33 cellular contexts compared by ENCODE assay signal in genomic region chr22:49284389-49284788, GRCh38.
"Had no signal": no experiment of that assay in that cellular context is flagged by ENCODE, and none has a peak within 500 bp of the region (broad histone marks: within the 10 kb centered on the region; RNA-seq: fewer than 3 reads in every experiment).

No MANE protein-coding gene starts in this region.

- H3K9me3 Mint-ChIP-seq: activated T-helper 1 cell treated with anti-CD3 and anti-CD28 coated beads, Interleukin-12 subunit alpha, Interleukin-12 subunit beta, Interleukin-2, Interleukin-4 antibody, amounts not matched to agents 30 ng/mL and 10 ng/mL and 1 ng/mL, durations not matched to agents 14 hours and 24 hours and 36 hours; T-helper 2 cell treated with Interferon-gamma antibody and Interleukin-4, amounts not matched to agents 5 μg/mL and 100 μg/mL, for 36 hours had no signal

- H3K4me3 Mint-ChIP-seq: activated CD4-positive, alpha-beta T cell treated with anti-CD3 and anti-CD28 coated beads for 36 hours; activated CD4-positive, alpha-beta T cell treated with anti-CD3 and anti-CD28 coated beads, Interleukin-2, amount 10 ng/mL, durations not matched to agents 7 days and 5 days; activated CD8-positive, alpha-beta T cell treated with anti-CD3 and anti-CD28 coated beads, Interleukin-2, amount 10 ng/mL, durations not matched to agents 7 days and 5 days; activated naive CD4-positive, alpha-beta T cell treated with anti-CD3 and anti-CD28 coated beads for 36 hours; activated T-cell treated with anti-CD3 and anti-CD28 coated beads, Interleukin-2, amount 50 U/mL, for 4 hours; activated T-helper 1 cell treated with anti-CD3 and anti-CD28 coated beads, Interleukin-12 subunit alpha, Interleukin-12 subunit beta, Interleukin-2, Interleukin-4 antibody, amounts not matched to agents 30 ng/mL and 10 ng/mL and 1 ng/mL, durations not matched to agents 14 hours and 24 hours and 36 hours; T-helper 1 cell treated with Interleukin-12 subunit alpha and Interleukin-12 subunit beta and Interleukin-4 antibody, amounts not matched to agents 30 μg/mL and 1 μg/mL, for 36 hours; T-helper 2 cell treated with Interferon-gamma antibody and Interleukin-4, amounts not matched to agents 5 μg/mL and 100 μg/mL, for 36 hours; WTC11 had no signal

- FAIRE-seq: astrocyte, TTC549 had no signal

- DNase-seq: activated CD4-positive, alpha-beta T cell treated with anti-CD3 and anti-CD28 coated beads for 36 hours; activated CD4-positive, alpha-beta T cell treated with anti-CD3 and anti-CD28 coated beads, Interleukin-2, amount 10 ng/mL, durations not matched to agents 7 days and 5 days; activated CD4-positive, alpha-beta T cell treated with anti-CD3 and anti-CD28 coated beads, Interleukin-2, amount 50 U/mL, for 48 hours; activated CD8-positive, alpha-beta T cell treated with anti-CD3 and anti-CD28 coated beads, Interleukin-2, amount 10 ng/mL, durations not matched to agents 7 days and 5 days; activated gamma-delta T cell treated with Interleukin-2 at 50 U/mL for 16 hours; activated naive CD4-positive, alpha-beta T cell treated with anti-CD3 and anti-CD28 coated beads for 36 hours; activated T-cell treated with anti-CD3 and anti-CD28 coated beads for 4 hours; activated T-cell treated with anti-CD3 and anti-CD28 coated beads, Interleukin-2, amount 50 U/mL, for 4 hours; adrenal gland; body of pancreas; KG1; MM.1S; MV-4-11; NCI-H1092; NCI-H1436 treated with DMSO at 0.1 percent for 48 hours; NCI-H187 treated with DMSO at 0.1 percent for 48 hours; NCI-H2081; NCI-H226; NCI-H446 treated with DMSO at 0.1 percent for 48 hours; NCI-H524; SHP77 treated with DMSO at 0.1 percent for 48 hours; SK-N-SH had no signal

- H3K4me1 ChIP-seq: adrenal gland, body of pancreas, breast epithelium, SJSA1 had no signal

- H3K36me3 ChIP-seq: adrenal gland, breast epithelium, SJSA1 had no signal

- H3K27ac ChIP-seq: adrenal gland, body of pancreas, breast epithelium, SJSA1 had no signal

- H3K9ac ChIP-seq: SK-N-SH had no signal

- H3K27ac Mint-ChIP-seq: activated CD4-positive, alpha-beta T cell treated with anti-CD3 and anti-CD28 coated beads for 36 hours; activated CD4-positive, alpha-beta T cell treated with anti-CD3 and anti-CD28 coated beads, Interleukin-2, amount 10 ng/mL, durations not matched to agents 7 days and 5 days; activated CD8-positive, alpha-beta T cell treated with anti-CD3 and anti-CD28 coated beads, Interleukin-2, amount 10 ng/mL, durations not matched to agents 7 days and 5 days; activated naive CD4-positive, alpha-beta T cell treated with anti-CD3 and anti-CD28 coated beads for 36 hours; activated naive CD4-positive, alpha-beta T cell treated with anti-CD3 and anti-CD28 coated beads, Interleukin-2, amount 50 U/mL, for 72 hours; activated T-helper 1 cell treated with anti-CD3 and anti-CD28 coated beads, Interleukin-12 subunit alpha, Interleukin-12 subunit beta, Interleukin-2, Interleukin-4 antibody, amounts not matched to agents 30 ng/mL and 10 ng/mL and 1 ng/mL, durations not matched to agents 14 hours and 24 hours and 36 hours; T-helper 1 cell treated with Interleukin-12 subunit alpha and Interleukin-12 subunit beta and Interleukin-4 antibody, amounts not matched to agents 30 μg/mL and 1 μg/mL, for 36 hours; T-helper 2 cell treated with Interferon-gamma antibody and Interleukin-4, amounts not matched to agents 5 μg/mL and 100 μg/mL, for 36 hours; WTC11 had no signal

- H3K4me2 ChIP-seq: SK-N-SH had no signal

- H3K27me3 Mint-ChIP-seq: activated CD4-positive, alpha-beta T cell treated with anti-CD3 and anti-CD28 coated beads, Interleukin-2, amount 10 ng/mL, durations not matched to agents 7 days and 5 days had no signal

- H3K4me3 ChIP-seq: adrenal gland, body of pancreas, breast epithelium, SJSA1 had no signal

- H3K4me1 Mint-ChIP-seq: activated CD4-positive, alpha-beta T cell treated with anti-CD3 and anti-CD28 coated beads for 36 hours; activated CD4-positive, alpha-beta T cell treated with anti-CD3 and anti-CD28 coated beads, Interleukin-2, amount 10 ng/mL, durations not matched to agents 7 days and 5 days had no signal

- H3K9me3 ChIP-seq: adrenal gland, body of pancreas, SK-N-SH had no signal

- ATAC-seq: activated CD4-positive, alpha-beta T cell treated with anti-CD3 and anti-CD28 coated beads for 36 hours; activated CD4-positive, CD25-positive, alpha-beta regulatory T cell treated with anti-CD3 and anti-CD28 coated beads, Interleukin-2, amount 50 U/mL, for 24 hours; activated CD8-positive, alpha-beta T cell treated with anti-CD3 and anti-CD28 coated beads, Interleukin-2, amount 10 ng/mL, durations not matched to agents 7 days and 5 days; activated naive CD4-positive, alpha-beta T cell treated with anti-CD3 and anti-CD28 coated beads, Interleukin-2, amount 50 U/mL, for 72 hours; activated T-cell treated with anti-CD3 and anti-CD28 coated beads, Interleukin-2, amount 50 U/mL, for 4 hours; body of pancreas; Panc1; WTC11 had no signal

- H3K27me3 ChIP-seq: body of pancreas, SJSA1 had no signal
